22 cellular contexts compared by ENCODE assay signal in the genomic region with DNA sequence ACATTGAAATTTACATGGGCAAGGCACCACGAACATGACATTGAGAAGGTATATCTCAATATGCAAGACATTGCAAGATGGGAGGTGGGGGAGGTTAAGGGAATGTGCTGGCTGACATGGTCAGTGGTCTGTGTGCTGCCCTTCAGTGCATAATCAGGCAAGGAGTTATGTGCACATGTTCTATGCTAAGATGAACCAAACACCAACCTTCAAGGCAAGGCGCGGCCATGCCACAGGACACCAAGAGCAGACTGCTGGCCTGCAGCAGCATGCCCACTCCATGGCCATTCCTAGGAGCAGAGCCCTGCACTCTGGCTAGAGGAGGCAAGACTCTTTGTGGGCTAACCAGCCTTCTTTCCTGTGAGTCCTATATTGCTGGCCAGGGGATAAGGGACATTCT. TPM values are rescaled to one million over a fixed set of nuclear protein-coding genes. Genes with fewer than 3 reads are reported as not detected.
DNase-seq lines count a peak whose midpoint lies in the region; ATAC-seq, FAIRE-seq and TF ChIP-seq lines count a peak whose summit lies in the region.
"Had no signal": no experiment of that assay in that cellular context is flagged by ENCODE, and none has a peak within 500 bp of the region (broad histone marks: within the 10 kb centered on the region; RNA-seq: fewer than 3 reads in every experiment).

No MANE protein-coding gene starts in this region.

- CTCF ChIA-PET in mammary epithelial cell (lab: Charles Lee; ENCODE audit: low non-redundant PET) = no interaction called here

- no peaks in the 10 kb centered on the region for H3K79me2 ChIP-seq in mammary epithelial cell (ENCODE audit: insufficient read depth, low read length)

- H3K27me3 ChIP-seq in mammary epithelial cell (ENCODE audit: insufficient read depth, low read length) = no peaks in the 10 kb centered on the region
- no peaks in the 10 kb centered on the region for H3K27me3 ChIP-seq in breast epithelium
- no peaks in the 10 kb centered on the region for H3K27me3 ChIP-seq in bronchial epithelial cell (ENCODE audit: control insufficient read depth, insufficient read depth, low read length)

- dilution Hi-C loops in mammary epithelial cell (cut with HindIII; ENCODE audit: low sequenced_read_pairs) = no loop called here

- no peak for ATAC-seq in HG03442 (IDR thresholded peaks at IDR 0.05; ENCODE audit: unreplicated experiment)

- peaks cover 6% of the 10 kb centered on the region for H3K36me3 Mint-ChIP-seq in type B pancreatic cell
- H3K36me3 Mint-ChIP-seq: CD4-positive, alpha-beta memory T cell had no signal

- H3K4me3 Mint-ChIP-seq in type B pancreatic cell = no peak overlapping the region
- H3K4me3 Mint-ChIP-seq: CD4-positive, alpha-beta memory T cell; HFFc6 had no signal

- peak overlapping the region; percentile 0 for H3K27ac Mint-ChIP-seq in type B pancreatic cell
- H3K27ac Mint-ChIP-seq: CD4-positive, alpha-beta memory T cell; HFFc6 had no signal

- H3K9me3 Mint-ChIP-seq in type B pancreatic cell = no peaks in the 10 kb centered on the region
- H3K9me3 Mint-ChIP-seq: CD4-positive, alpha-beta memory T cell; HFFc6 had no signal

- H2AFZ ChIP-seq in mammary epithelial cell (ENCODE audit: low read depth, low read length) = no peak overlapping the region

- no peak for TF ChIP-seq POLR2A in breast epithelium (IDR thresholded peaks at IDR 0.05)

- peak; percentile 92 for FAIRE-seq in bronchial epithelial cell (lab: Jason Lieb, UNC)
- FAIRE-seq: A204.1, GM12892, H54 had no signal

- intact Hi-C loops in mammary epithelial cell (cut with micrococcal nuclease) = no loop called here
- intact Hi-C loops in breast epithelium (cut with DNase I; ENCODE audit: low total_unique reads) = no loop called here

- H3K4me1 Mint-ChIP-seq in type B pancreatic cell (ENCODE audit: unreplicated experiment) = peaks cover 15% of the 10 kb centered on the region
- H3K4me1 Mint-ChIP-seq: CD4-positive, alpha-beta memory T cell had no signal

- peak; percentile 3 for DNase-seq in mammary epithelial cell
- no peak for DNase-seq in breast epithelium (ENCODE audit: low spot score in 2 of 2)
- DNase-seq in bronchial epithelial cell (ENCODE audit: low read depth) = no peak
- DNase-seq in type B pancreatic cell (ENCODE audit: extremely low spot score, unreplicated experiment) = no peak
- DNase-seq in KG1 (lab: John Stamatoyannopoulos, UW) = no peak
- DNase-seq in AG20443 (ENCODE audit: low spot score) = no peak
- DNase-seq: ACHN; C1 segment of cervical spinal cord; Calu3; CD4-positive, alpha-beta memory T cell; COR-L47; DMS53; DMS79 treated with DMSO at 0.1 percent for 48 hours; GF-D8; GOT3; HFFc6 had no signal

- TF ChIP-seq CTCF in mammary epithelial cell (conservative IDR thresholded peaks at IDR 0.05 in 1 of 2, IDR thresholded peaks at IDR 0.05 in 1 of 2; ENCODE audit: extremely low read depth in 1 of 2, insufficient read depth in 1 of 2, low read depth in 1 of 2, low read length in 2 of 2) (no peak), breast epithelium (IDR thresholded peaks at IDR 0.05) (no peak), bronchial epithelial cell (IDR thresholded peaks at IDR 0.05; ENCODE audit: insufficient read depth, low read length, severe bottlenecking) (no peak), type B pancreatic cell (conservative IDR thresholded peaks at IDR 0.05) (no peak)

- H3K36me3 ChIP-seq in mammary epithelial cell (ENCODE audit: insufficient read depth, low read length) (no peaks in the 10 kb centered on the region), breast epithelium (peaks cover 8% of the 10 kb centered on the region), bronchial epithelial cell (ENCODE audit: control insufficient read depth, insufficient read depth, low read length) (no peaks in the 10 kb centered on the region)
- H3K36me3 ChIP-seq: HAP-1 had no signal

- no peak overlapping the region for H3K9ac ChIP-seq in mammary epithelial cell (ENCODE audit: insufficient read depth, low read length)

- in situ Hi-C loops in mammary epithelial cell (cut with MboI; ENCODE audit: low sequenced_read_pairs in 2 of 2) = loop anchor here in 1 of 2 donors (10.0 to 25.0 kb wide), 2 partner anchors 433 to 700 kb away; no protein-coding TSS in a partner anchor

- H3K9me3 ChIP-seq in mammary epithelial cell (replicated peaks; ENCODE audit: insufficient read depth, low read length) = no peaks in the 10 kb centered on the region
- no peaks in the 10 kb centered on the region for H3K9me3 ChIP-seq in breast epithelium
- H3K9me3 ChIP-seq: HAP-1 had no signal

- BruUV-seq in mammary epithelial cell (replicated peaks; lab: Mats Ljungman, UMichigan) = no TSS peak

- H3K4me1 ChIP-seq in mammary epithelial cell (ENCODE audit: insufficient read depth, low read length) (peaks cover 3% of the 10 kb centered on the region), breast epithelium (no peaks in the 10 kb centered on the region)
- H3K4me1 ChIP-seq: HAP-1 had no signal

- H3K4me3 ChIP-seq in mammary epithelial cell (replicated peaks in 1 of 3; ENCODE audit: insufficient read depth in 1 of 3, low read depth in 2 of 3, low read length in 3 of 3) (no peak overlapping the region), breast epithelium (no peak overlapping the region), bronchial epithelial cell (ENCODE audit: low read depth, low read length) (no peak overlapping the region)
- H3K4me3 ChIP-seq: HAP-1 had no signal

- no peaks in the 10 kb centered on the region for H4K20me1 ChIP-seq in mammary epithelial cell (ENCODE audit: insufficient read depth, low read length)

- H3K27me3 Mint-ChIP-seq in type B pancreatic cell = no peaks in the 10 kb centered on the region
- H3K27me3 Mint-ChIP-seq: CD4-positive, alpha-beta memory T cell had no signal

- H3K27ac ChIP-seq in mammary epithelial cell (ENCODE audit: insufficient read depth, low read depth, low read length) (no peak overlapping the region), breast epithelium (no peak overlapping the region)
- H3K27ac ChIP-seq: 22Rv1 had no signal

- 100% methylated on average over 3 of the region's 3 CpGs for WGBS in mammary epithelial cell (ENCODE audit: low coverage, missing lambda C conversion rate)

- no peak overlapping the region for H3K4me2 ChIP-seq in mammary epithelial cell (ENCODE audit: insufficient read depth, low read depth, low read length)

RNA-seq across cellular contexts. Expression of a gene that starts 40.9 kb away (rescaled TPM):
- 100 to 1,000 TPM in 1 of 2 donors, 10 to 100 TPM in 1; 80.0 to 100 TPM for total RNA-seq in mammary epithelial cell
- 148 TPM for polyA plus RNA-seq in mammary epithelial cell
- polyA minus RNA-seq in mammary epithelial cell = 227 TPM
- 100 to 1,000 TPM; 148 to 398 (median 292) TPM for total RNA-seq in breast epithelium
- total RNA-seq in bronchial epithelial cell = 123 and 187 TPM in 2 replicates
- total RNA-seq in type B pancreatic cell (ENCODE audit: low replicate concordance) = 288 and 377 TPM in 2 replicates
